In genomic region chr3:23263796-23264195, GRCh38 we compare ENCODE assay signal across 29 cellular contexts.
DNase-seq lines count a peak whose midpoint lies in the region; ATAC-seq and TF ChIP-seq lines count a peak whose summit lies in the region.
"Had no signal": no experiment of that assay in that cellular context is flagged by ENCODE, and none has a peak within 500 bp of the region (broad histone marks: within the 10 kb centered on the region; RNA-seq: fewer than 3 reads in every experiment).

No MANE protein-coding gene starts in this region.

- H3K27ac Mint-ChIP-seq in activated T-cell treated with anti-CD3 and anti-CD28 coated beads, Interleukin-2, amount 50 U/mL, for 72 hours: no peak overlapping the region
- H3K27ac Mint-ChIP-seq: activated CD8-positive, alpha-beta T cell treated with anti-CD3 and anti-CD28 coated beads for 36 hours; activated naive CD8-positive, alpha-beta T cell treated with anti-CD3 and anti-CD28 coated beads for 36 hours; CD4-positive, alpha-beta memory T cell; effector memory CD8-positive, alpha-beta T cell; WTC11 had no signal

- H3K36me3 Mint-ChIP-seq in activated T-cell treated with anti-CD3 and anti-CD28 coated beads, Interleukin-2, amount 50 U/mL, for 72 hours (ENCODE audit: insufficient read depth in 2 of 2): peaks cover 0 to 4% of the 10 kb centered on the region in 2 donors
- H3K36me3 Mint-ChIP-seq: CD4-positive, alpha-beta memory T cell had no signal

- H4K20me1 ChIP-seq in PC-3 (ENCODE audit: low read length): no peaks in the 10 kb centered on the region

- H3K9me3 Mint-ChIP-seq in activated T-cell treated with anti-CD3 and anti-CD28 coated beads, Interleukin-2, amount 50 U/mL, for 72 hours: peaks cover 3 to 7% of the 10 kb centered on the region in 2 donors
- H3K9me3 Mint-ChIP-seq: activated T-cell treated with anti-CD3 and anti-CD28 coated beads, Interleukin-2, amount 50 U/mL, for 4 hours had no signal

- no peaks in the 10 kb centered on the region for H3K4me1 Mint-ChIP-seq in activated T-cell treated with anti-CD3 and anti-CD28 coated beads, Interleukin-2, amount 50 U/mL, for 72 hours (ENCODE audit: low read depth)
- H3K4me1 Mint-ChIP-seq: activated naive CD8-positive, alpha-beta T cell treated with anti-CD3 and anti-CD28 coated beads for 36 hours; CD4-positive, alpha-beta memory T cell had no signal

- no peaks in the 10 kb centered on the region for H3K9me2 ChIP-seq in PC-3 (replicated peaks; ENCODE audit: low read length)

- DNase-seq in EH (ENCODE audit: low read depth) (peak; percentile 77), PC-3 (peak; percentile 64), cardiac fibroblast (ENCODE audit: low read depth in 2 of 2) (peak; percentile 21 to 83), iris pigment epithelial cell (ENCODE audit: low read depth) (peak; percentile 79), mesendoderm (no peak), NCI-H2107 treated with DMSO at 0.1 percent for 48 hours (lab: John Stamatoyannopoulos, UW; ENCODE audit: unreplicated experiment) (no peak)
- DNase-seq in activated T-cell treated with anti-CD3 and anti-CD28 coated beads, Interleukin-2, amount 50 U/mL, for 72 hours: no peak
- DNase-seq: activated CD8-positive, alpha-beta T cell treated with anti-CD3 and anti-CD28 coated beads for 36 hours; activated naive CD8-positive, alpha-beta T cell treated with anti-CD3 and anti-CD28 coated beads for 36 hours; activated T-cell treated with anti-CD3 and anti-CD28 coated beads, Interleukin-2, amount 50 U/mL, for 4 hours; CD4-positive, alpha-beta memory T cell; central memory CD4-positive, alpha-beta T cell; DND-41; effector memory CD8-positive, alpha-beta T cell; mucosa of descending colon; NCI-H1048; NCI-H2029 treated with DMSO at 0.1 percent for 48 hours; NCI-H524 treated with DMSO at 0.1 percent for 48 hours; ovary; right lobe of liver; SHP77 treated with DMSO at 0.1 percent for 48 hours; stimulated activated CD4-positive, alpha-beta T cell treated with anti-CD3 and anti-CD28 coated beads, Interleukin-1b, Interleukin-23, amount 100 ng/mL, for 48 hours; T-helper 2 cell; upper lobe of right lung had no signal

- no peak overlapping the region for H2AFZ ChIP-seq in PC-3 (ENCODE audit: low read length)

- H3K79me2 ChIP-seq in PC-3 (ENCODE audit: low read length) (peaks cover 52% of the 10 kb centered on the region), mesendoderm (ENCODE audit: control insufficient read depth, insufficient read depth, low read length) (no peaks in the 10 kb centered on the region)

- H3K79me1 ChIP-seq in mesendoderm (ENCODE audit: low read length): peaks cover 2% of the 10 kb centered on the region

- no peak overlapping the region for H3K56ac ChIP-seq in mesendoderm (ENCODE audit: low read length)

- H3K27me3 ChIP-seq in PC-3 (ENCODE audit: low read length) (no peaks in the 10 kb centered on the region), mesendoderm (ENCODE audit: insufficient read depth, low read length, poor library complexity) (no peaks in the 10 kb centered on the region)
- H3K27me3 ChIP-seq: ovary, right lobe of liver, upper lobe of right lung had no signal

- no peak overlapping the region for H3K4me3 Mint-ChIP-seq in activated T-cell treated with anti-CD3 and anti-CD28 coated beads, Interleukin-2, amount 50 U/mL, for 72 hours
- H3K4me3 Mint-ChIP-seq: activated CD8-positive, alpha-beta T cell treated with anti-CD3 and anti-CD28 coated beads for 36 hours; activated naive CD8-positive, alpha-beta T cell treated with anti-CD3 and anti-CD28 coated beads for 36 hours; activated T-cell treated with anti-CD3 and anti-CD28 coated beads, Interleukin-2, amount 50 U/mL, for 4 hours; CD4-positive, alpha-beta memory T cell; effector memory CD8-positive, alpha-beta T cell; WTC11 had no signal

- H2BK120ac ChIP-seq in mesendoderm (ENCODE audit: low read depth, low read length): no peak overlapping the region

- H3K4me3 ChIP-seq in PC-3 (ENCODE audit: low read length) (no peak overlapping the region), cardiac fibroblast (replicated peaks in 1 of 2; ENCODE audit: low read depth in 2 of 2, low read length in 2 of 2) (peak overlapping the region in 1 of 2 donors; percentile 4), mesendoderm (ENCODE audit: low read length) (no peak overlapping the region)
- H3K4me3 ChIP-seq: K562, mucosa of descending colon, ovary, right lobe of liver, upper lobe of right lung had no signal

- no peak overlapping the region for H2BK5ac ChIP-seq in mesendoderm (ENCODE audit: low read length)

- no peak overlapping the region for H4K8ac ChIP-seq in mesendoderm (ENCODE audit: low read depth, low read length)

- H2BK15ac ChIP-seq in mesendoderm (replicated peaks; ENCODE audit: low read depth): no peak overlapping the region

- H3K23ac ChIP-seq in mesendoderm (ENCODE audit: low read length): no peak overlapping the region

- H3K27ac ChIP-seq in PC-3 (ENCODE audit: low read length) (peak overlapping the region; percentile 38), mesendoderm (ENCODE audit: low read depth, low read length) (no peak overlapping the region)
- H3K27ac ChIP-seq: HL-60, ovary, right lobe of liver, upper lobe of right lung had no signal

- CTCF ChIA-PET in PC-3 (lab: Charles Lee): no interaction called here

- H3K27me3 Mint-ChIP-seq in activated T-cell treated with anti-CD3 and anti-CD28 coated beads, Interleukin-2, amount 50 U/mL, for 72 hours (ENCODE audit: low read depth): no peaks in the 10 kb centered on the region
- H3K27me3 Mint-ChIP-seq: activated CD8-positive, alpha-beta T cell treated with anti-CD3 and anti-CD28 coated beads for 36 hours; activated naive CD8-positive, alpha-beta T cell treated with anti-CD3 and anti-CD28 coated beads for 36 hours; CD4-positive, alpha-beta memory T cell had no signal

- intact Hi-C loops in PC-3 (cut with micrococcal nuclease): no loop called here

- no peak overlapping the region for H3K4ac ChIP-seq in mesendoderm (ENCODE audit: low read depth, low read length)

- peaks cover 25% of the 10 kb centered on the region for H3K4me1 ChIP-seq in PC-3 (ENCODE audit: insufficient read depth, low read length)
- no peaks in the 10 kb centered on the region for H3K4me1 ChIP-seq in mesendoderm (ENCODE audit: control insufficient read depth, low read depth, low read length)
- H3K4me1 ChIP-seq: right lobe of liver had no signal

- H4K5ac ChIP-seq in mesendoderm (ENCODE audit: low read length): no peak overlapping the region

- POLR2A ChIA-PET in PC-3 (lab: Charles Lee; ENCODE audit: unreplicated experiment): no interaction called here

- peak overlapping the region; percentile 21 for H3K4me2 ChIP-seq in PC-3 (ENCODE audit: low read length)
- no peak overlapping the region for H3K4me2 ChIP-seq in mesendoderm (ENCODE audit: low read length)

- H2AK5ac ChIP-seq in mesendoderm (ENCODE audit: low read length): no peak overlapping the region

- no CpG with 5 or more reads among the region's 6 CpGs for WGBS in mesendoderm (ENCODE audit: extremely low coverage, insufficient coverage, low lambda C conversion rate)

- ATAC-seq in PC-3: peak; percentile 77
- no peak for ATAC-seq in activated T-cell treated with anti-CD3 and anti-CD28 coated beads, Interleukin-2, amount 50 U/mL, for 72 hours (replicated peaks in 1 of 2)
- no peak for ATAC-seq in GM18858 (IDR thresholded peaks at IDR 0.05; ENCODE audit: unreplicated experiment)
- ATAC-seq: activated CD8-positive, alpha-beta T cell treated with anti-CD3 and anti-CD28 coated beads for 36 hours; activated T-cell treated with anti-CD3 and anti-CD28 coated beads, Interleukin-2, amount 50 U/mL, for 4 hours; effector memory CD8-positive, alpha-beta T cell; K562; left lobe of liver; mucosa of descending colon; right lobe of liver; upper lobe of right lung; WTC11 had no signal

- H3K36me3 ChIP-seq in PC-3 (ENCODE audit: low read depth, low read length): no peaks in the 10 kb centered on the region
- H3K36me3 ChIP-seq in mesendoderm (ENCODE audit: control insufficient read depth, insufficient read depth, low read length): no peaks in the 10 kb centered on the region
- H3K36me3 ChIP-seq: ovary, right lobe of liver, upper lobe of right lung had no signal

- BruUV-seq in PC-3 (replicated peaks; lab: Mats Ljungman, UMichigan): no TSS peak

- no peak overlapping the region for H3K9ac ChIP-seq in PC-3 (ENCODE audit: low read length)
- H3K9ac ChIP-seq in mesendoderm (ENCODE audit: low read length): no peak overlapping the region

- no peaks in the 10 kb centered on the region for H3F3A ChIP-seq in PC-3 (ENCODE audit: low read length, unreplicated experiment)

- H3K9me3 ChIP-seq in PC-3 (ENCODE audit: low read length): no peaks in the 10 kb centered on the region
- H3K9me3 ChIP-seq: mucosa of descending colon, ovary, right lobe of liver, upper lobe of right lung had no signal

- TF ChIP-seq CTCF in PC-3 (conservative IDR thresholded peaks at IDR 0.05; ENCODE audit: low read depth, low read length) (no peak), cardiac fibroblast (IDR thresholded peaks at IDR 0.05; ENCODE audit: low read depth, low read length) (no peak)

- no peak overlapping the region for H3K18ac ChIP-seq in mesendoderm (ENCODE audit: low read length)

Comparison
In these comparisons a context has a peak if more than half of its experiments do, and no peak if none do; other contexts are left out.
1. DNase-seq: peak in EH (single experiment), PC-3 (single experiment), cardiac fibroblast (2 of 2) and iris pigment epithelial cell (single experiment); none in activated T-cell treated with anti-CD3 and anti-CD28 coated beads, Interleukin-2, amount 50 U/mL, for 72 hours (0 of 2), mesendoderm (single experiment) and NCI-H2107 treated with DMSO at 0.1 percent for 48 hours (single experiment).